Comparison of ENCODE assay signal across 1 cellular context in the genomic region with DNA sequence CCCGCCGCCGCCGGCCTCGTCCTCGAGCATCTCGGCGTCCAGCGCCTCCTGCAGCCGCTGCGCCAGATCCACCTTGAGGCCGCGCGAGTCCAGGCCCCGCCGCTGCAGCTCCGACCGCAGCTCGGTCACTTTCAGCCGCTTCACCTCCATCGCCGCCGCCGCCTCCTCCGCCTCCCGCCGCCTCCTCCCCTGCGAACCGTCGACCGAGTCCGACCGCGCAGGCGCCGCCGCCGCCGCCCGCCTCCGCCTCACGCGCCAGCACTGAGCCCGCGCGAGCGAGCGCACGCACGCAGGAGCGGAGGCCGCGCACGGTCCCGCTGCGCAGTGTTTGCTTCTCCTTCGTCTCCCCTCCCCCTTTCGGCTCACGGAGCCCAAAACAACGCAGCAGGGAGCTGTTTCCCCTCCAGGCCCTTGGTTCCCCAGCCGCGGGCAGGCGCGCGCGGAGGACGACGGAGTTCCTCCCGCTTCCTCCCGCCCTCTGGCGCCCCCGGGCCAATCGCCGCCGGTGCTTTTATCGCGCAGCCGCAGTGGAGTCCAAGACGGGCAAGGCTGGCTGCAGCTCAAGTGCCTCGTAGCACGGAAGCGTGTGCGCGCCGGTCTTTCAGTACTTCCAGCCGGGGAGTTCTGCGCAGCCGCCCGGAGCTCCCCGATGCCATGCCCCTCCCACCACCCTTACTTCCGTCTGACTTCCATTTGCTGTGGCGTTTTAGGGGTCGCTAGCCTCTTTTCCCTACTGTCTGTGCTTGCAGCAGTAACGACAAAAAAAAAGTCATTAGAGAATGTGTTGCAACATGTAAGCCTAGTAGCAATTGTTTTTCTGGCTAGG.
TF ChIP-seq lines count a peak whose summit lies in the region.

HNRNPUL2 (minus strand) TSS at position 451 of the 826 bp plus-strand sequence; CDS start at position 150, 301 bp downstream.

TF ChIP-seq in HepG2, 621 proteins besides CTCF, POLR2A, EP300 and RAD21 (continued from another document):
- TF ChIP-seq TBX2 (CRISPR knock-in tag; IDR thresholded peaks at IDR 0.05; ENCODE audit: borderline replicate concordance) (peak; percentile 74; the same call in 1 of the 2 replicates), ARNTL (CRISPR knock-in tag; IDR thresholded peaks at IDR 0.05) (peak; percentile 57; the same call in 1 of the 2 replicates), RARG (CRISPR knock-in tag; IDR thresholded peaks at IDR 0.05; ENCODE audit: low read depth) (no peak), NR3C1 (CRISPR knock-in tag; IDR thresholded peaks at IDR 0.05) (no peak), ZNF768 (CRISPR knock-in tag; IDR thresholded peaks at IDR 0.05) (peak; percentile 81), HOXA9 (CRISPR knock-in tag; IDR thresholded peaks at IDR 0.05; ENCODE audit: borderline replicate concordance) (no peak), ELF4 (CRISPR knock-in tag; IDR thresholded peaks at IDR 0.05; ENCODE audit: borderline replicate concordance) (no peak; the same call in 1 of the 2 replicates), ASH2L (IDR thresholded peaks at IDR 0.05; ENCODE audit: insufficient read length, low read depth, low read length) (peak; percentile 85), GMEB1 (CRISPR knock-in tag; IDR thresholded peaks at IDR 0.05; ENCODE audit: borderline replicate concordance) (peak; percentile 83), ZNF549 (CRISPR knock-in tag; IDR thresholded peaks at IDR 0.05) (no peak), REST (IDR thresholded peaks at IDR 0.05; ENCODE audit: borderline replicate concordance in 1 of 2, low read depth in 1 of 2, low read length in 2 of 2) (no peak; a peak in 1 of 4 replicates), MAF1 (CRISPR knock-in tag; IDR thresholded peaks at IDR 0.05; ENCODE audit: borderline replicate concordance) (peak; percentile 82; the same call in 1 of the 2 replicates), KMT2B (CRISPR knock-in tag; IDR thresholded peaks at IDR 0.05) (peak; percentile 75; the same call in 1 of the 2 replicates), HNRNPLL (IDR thresholded peaks at IDR 0.05; ENCODE audit: low read depth, low read length, poor library complexity, severe bottlenecking) (peak; percentile 82), ZNF670 (CRISPR knock-in tag; IDR thresholded peaks at IDR 0.05; ENCODE audit: borderline replicate concordance) (peak; percentile 8; the same call in 1 of the 2 replicates), YEATS4 (CRISPR knock-in tag; IDR thresholded peaks at IDR 0.05; ENCODE audit: borderline replicate concordance) (peak; percentile 98), ZBTB8A (CRISPR knock-in tag; IDR thresholded peaks at IDR 0.05; ENCODE audit: borderline replicate concordance, low read depth) (no peak), ZSCAN22 (CRISPR knock-in tag; IDR thresholded peaks at IDR 0.05) (peak; percentile 80)
- TF ChIP-seq, protein P1, sequence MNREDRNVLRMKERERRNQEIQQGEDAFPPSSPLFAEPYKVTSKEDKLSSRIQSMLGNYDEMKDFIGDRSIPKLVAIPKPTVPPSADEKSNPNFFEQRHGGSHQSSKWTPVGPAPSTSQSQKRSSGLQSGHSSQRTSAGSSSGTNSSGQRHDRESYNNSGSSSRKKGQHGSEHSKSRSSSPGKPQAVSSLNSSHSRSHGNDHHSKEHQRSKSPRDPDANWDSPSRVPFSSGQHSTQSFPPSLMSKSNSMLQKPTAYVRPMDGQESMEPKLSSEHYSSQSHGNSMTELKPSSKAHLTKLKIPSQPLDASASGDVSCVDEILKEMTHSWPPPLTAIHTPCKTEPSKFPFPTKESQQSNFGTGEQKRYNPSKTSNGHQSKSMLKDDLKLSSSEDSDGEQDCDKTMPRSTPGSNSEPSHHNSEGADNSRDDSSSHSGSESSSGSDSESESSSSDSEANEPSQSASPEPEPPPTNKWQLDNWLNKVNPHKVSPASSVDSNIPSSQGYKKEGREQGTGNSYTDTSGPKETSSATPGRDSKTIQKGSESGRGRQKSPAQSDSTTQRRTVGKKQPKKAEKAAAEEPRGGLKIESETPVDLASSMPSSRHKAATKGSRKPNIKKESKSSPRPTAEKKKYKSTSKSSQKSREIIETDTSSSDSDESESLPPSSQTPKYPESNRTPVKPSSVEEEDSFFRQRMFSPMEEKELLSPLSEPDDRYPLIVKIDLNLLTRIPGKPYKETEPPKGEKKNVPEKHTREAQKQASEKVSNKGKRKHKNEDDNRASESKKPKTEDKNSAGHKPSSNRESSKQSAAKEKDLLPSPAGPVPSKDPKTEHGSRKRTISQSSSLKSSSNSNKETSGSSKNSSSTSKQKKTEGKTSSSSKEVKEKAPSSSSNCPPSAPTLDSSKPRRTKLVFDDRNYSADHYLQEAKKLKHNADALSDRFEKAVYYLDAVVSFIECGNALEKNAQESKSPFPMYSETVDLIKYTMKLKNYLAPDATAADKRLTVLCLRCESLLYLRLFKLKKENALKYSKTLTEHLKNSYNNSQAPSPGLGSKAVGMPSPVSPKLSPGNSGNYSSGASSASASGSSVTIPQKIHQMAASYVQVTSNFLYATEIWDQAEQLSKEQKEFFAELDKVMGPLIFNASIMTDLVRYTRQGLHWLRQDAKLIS (CRISPR knock-in tag; IDR thresholded peaks at IDR 0.05), result no peak
- TF ChIP-seq, protein P2, sequence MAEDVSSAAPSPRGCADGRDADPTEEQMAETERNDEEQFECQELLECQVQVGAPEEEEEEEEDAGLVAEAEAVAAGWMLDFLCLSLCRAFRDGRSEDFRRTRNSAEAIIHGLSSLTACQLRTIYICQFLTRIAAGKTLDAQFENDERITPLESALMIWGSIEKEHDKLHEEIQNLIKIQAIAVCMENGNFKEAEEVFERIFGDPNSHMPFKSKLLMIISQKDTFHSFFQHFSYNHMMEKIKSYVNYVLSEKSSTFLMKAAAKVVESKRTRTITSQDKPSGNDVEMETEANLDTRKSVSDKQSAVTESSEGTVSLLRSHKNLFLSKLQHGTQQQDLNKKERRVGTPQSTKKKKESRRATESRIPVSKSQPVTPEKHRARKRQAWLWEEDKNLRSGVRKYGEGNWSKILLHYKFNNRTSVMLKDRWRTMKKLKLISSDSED (CRISPR knock-in tag; IDR thresholded peaks at IDR 0.05), result peak; percentile 91
